ENCODE assay signal across 1 cellular context in genomic region chr11:32437406-32438345, GRCh38.
TF ChIP-seq lines count a peak whose summit lies in the region.

No MANE protein-coding gene starts in this region.

TF ChIP-seq in K562, 482 proteins besides CTCF, POLR2A, EP300 and RAD21 (continued from another document):
- TF ChIP-seq ZBTB33 (CRISPR knock-in tag; IDR thresholded peaks at IDR 0.05): peak; percentile 56; the same call in 1 of the 2 replicates
- 0 out of 2 replicates have a peak, but pooled peaks have one; percentile 25 for TF ChIP-seq RBFOX2 (IDR thresholded peaks at IDR 0.05; ENCODE audit: low read depth, low read length)
- no peak for TF ChIP-seq TAF15 (IDR thresholded peaks at IDR 0.05; ENCODE audit: low read depth, low read length)
- no peak for TF ChIP-seq EWSR1 (IDR thresholded peaks at IDR 0.05; ENCODE audit: borderline replicate concordance, low read depth, partially characterized antibody)
